1 cellular context compared by ENCODE assay signal in the genomic region with DNA sequence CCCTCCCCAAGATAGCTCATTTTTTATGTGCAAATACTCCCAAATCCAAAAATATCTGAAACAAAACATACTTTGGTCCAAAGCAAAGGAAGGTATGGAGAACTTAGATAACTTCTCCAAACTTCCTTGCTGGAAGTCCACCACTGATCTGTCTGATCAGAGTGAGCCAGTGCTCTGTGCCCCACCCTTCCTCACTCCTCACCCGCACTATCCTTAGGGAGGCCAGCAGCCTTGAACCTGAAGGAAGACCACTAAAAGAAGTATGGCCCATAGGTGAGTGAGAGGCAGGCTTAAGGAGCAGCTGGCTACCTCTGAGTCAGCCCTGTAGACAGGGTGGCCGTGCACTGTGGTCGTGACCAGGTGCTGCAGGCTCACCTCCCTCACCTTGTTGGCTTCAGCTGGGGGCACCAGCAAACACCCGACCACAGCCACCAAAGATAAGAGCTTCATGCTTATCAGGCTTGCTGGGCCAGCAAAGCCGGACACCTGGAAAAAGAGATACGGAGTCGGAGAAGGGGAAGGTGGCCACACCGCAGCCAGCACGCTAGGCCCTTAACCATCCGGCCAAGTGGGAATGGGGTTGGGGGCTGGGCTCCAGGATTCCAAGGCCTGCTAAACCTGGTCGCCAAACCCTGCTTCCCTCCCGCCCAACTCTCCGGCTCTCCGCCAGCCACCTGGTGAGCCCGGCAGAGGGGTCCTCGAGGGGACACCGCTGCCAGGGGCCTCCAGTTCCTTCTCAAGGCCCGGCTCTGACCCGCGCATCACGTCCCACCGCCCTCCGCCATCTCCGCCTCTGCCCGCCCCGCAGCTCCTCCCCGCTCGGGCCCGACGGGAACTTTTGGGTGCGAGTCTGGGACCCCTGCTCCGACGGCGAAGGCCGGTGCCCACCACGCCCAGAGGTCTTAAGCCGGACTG.
TF ChIP-seq lines count a peak whose summit lies in the region.

No MANE protein-coding gene starts in this region.

TF ChIP-seq in IMR-90, 13 proteins besides CTCF, POLR2A, EP300 and RAD21:
- TF ChIP-seq FOS (IDR thresholded peaks at IDR 0.05; ENCODE audit: low read depth, low read length): no peak
- TF ChIP-seq SMC3 (IDR thresholded peaks at IDR 0.05; ENCODE audit: low read depth, low read length): no peak
- TF ChIP-seq CEBPB (IDR thresholded peaks at IDR 0.05; ENCODE audit: low read depth, low read length): no peak
- TF ChIP-seq NFE2L2 (IDR thresholded peaks at IDR 0.05; ENCODE audit: low read depth, low read length): no peak
- TF ChIP-seq CHD1 (IDR thresholded peaks at IDR 0.05; ENCODE audit: low read depth, low read length): no peak
- no peak for TF ChIP-seq MAFK (IDR thresholded peaks at IDR 0.05; ENCODE audit: low read depth, low read length)
- no peak for TF ChIP-seq BHLHE40 (IDR thresholded peaks at IDR 0.05; ENCODE audit: low read depth, low read length)
